ENCODE assay signal across 8 cellular contexts in genomic region chr20:29497261-29497671, GRCh38.
A peak's percentile ranks its signal among the peaks of the same experiment; 100 is the strongest.
DNase-seq lines count a peak whose midpoint lies in the region; ATAC-seq and TF ChIP-seq lines count a peak whose summit lies in the region.

No MANE protein-coding gene starts in this region.

- no peaks in the 10 kb centered on the region for H3K4me1 Mint-ChIP-seq in CD14-positive monocyte

- TF ChIP-seq CTCF in CD14-positive monocyte (IDR thresholded peaks at IDR 0.05) (no peak), vagina (IDR thresholded peaks at IDR 0.05) (no peak)

- H3K4me3 Mint-ChIP-seq in CD14-positive monocyte, result no peak overlapping the region

- no peaks in the 10 kb centered on the region for H3K36me3 ChIP-seq in vagina

- H3K36me3 Mint-ChIP-seq in CD14-positive monocyte, result no peaks in the 10 kb centered on the region

- peak overlapping the region in 2 of 7 donors; percentile 38 to 69 for H3K27ac Mint-ChIP-seq in CD14-positive monocyte

- no peak overlapping the region for H3K4me3 ChIP-seq in vagina

- peaks cover 2 to 4% (median 3%) of the 10 kb centered on the region in 3 donors for H3K27me3 Mint-ChIP-seq in CD14-positive monocyte (ENCODE audit: low read depth in 3 of 3)

- peaks cover 3 to 14% (median 7%) of the 10 kb centered on the region in 7 donors for H3K9me3 Mint-ChIP-seq in CD14-positive monocyte

- H3K9me3 ChIP-seq in vagina, result no peaks in the 10 kb centered on the region

- intact Hi-C loops in CD14-positive monocyte (cut with micrococcal nuclease) (no loop called here), vagina (cut with DNase I) (no loop called here)

- H3K27ac ChIP-seq in vagina, result no peak overlapping the region

- ATAC-seq in HG03565 (IDR thresholded peaks at IDR 0.05; ENCODE audit: unreplicated experiment) (peak; percentile 69), left lobe of liver (peak; percentile 71), GM18498 (IDR thresholded peaks at IDR 0.05; ENCODE audit: unreplicated experiment) (no peak)

- TF ChIP-seq POLR2A in vagina (IDR thresholded peaks at IDR 0.05), result no peak

- no peaks in the 10 kb centered on the region for H3K27me3 ChIP-seq in vagina

- no peaks in the 10 kb centered on the region for H3K4me1 ChIP-seq in vagina

- peak; percentile 57 for DNase-seq in CD14-positive monocyte (ENCODE audit: low spot score)
- peak; percentile 97 for DNase-seq in SHP77 treated with DMSO at 0.1 percent for 48 hours (lab: John Stamatoyannopoulos, UW)
- peak; percentile 72 for DNase-seq in left lobe of liver (ENCODE audit: low spot score)
- no peak for DNase-seq in ecto neural progenitor cell (ENCODE audit: low spot score)
- DNase-seq in superior temporal gyrus (ENCODE audit: extremely low spot score), result no peak
- no peak for DNase-seq in vagina (ENCODE audit: extremely low spot score in 2 of 2)

Comparison
In these comparisons a context has a peak if more than half of its experiments do, and no peak if none do; other contexts are left out.
1. DNase-seq: peak in CD14-positive monocyte (single experiment), SHP77 treated with DMSO at 0.1 percent for 48 hours (single experiment) and left lobe of liver (single experiment); none in ecto neural progenitor cell (single experiment), superior temporal gyrus (single experiment) and vagina (0 of 2).